1 cellular context compared by ENCODE assay signal in genomic region chr6:53999088-53999755, GRCh38.
A peak's percentile ranks its signal among the peaks of the same experiment; 100 is the strongest.
TF ChIP-seq lines count a peak whose summit lies in the region.

No MANE protein-coding gene starts in this region.

TF ChIP-seq in HepG2, 621 proteins besides CTCF, POLR2A, EP300 and RAD21 (continued from another document and continues in another):
- TF ChIP-seq GABPA (IDR thresholded peaks at IDR 0.05; ENCODE audit: low read depth, low read length): no peak
- TF ChIP-seq GABPA (CRISPR knock-in tag; IDR thresholded peaks at IDR 0.05; ENCODE audit: low read depth): no peak
- peak; percentile 47; the same call in 1 of the 2 replicates for TF ChIP-seq CEBPB (IDR thresholded peaks at IDR 0.05; ENCODE audit: borderline replicate concordance, low read depth, low read length)
- no peak for TF ChIP-seq THYN1 (CRISPR knock-in tag; IDR thresholded peaks at IDR 0.05; ENCODE audit: borderline replicate concordance, low read depth)
- TF ChIP-seq SPEN (CRISPR knock-in tag; IDR thresholded peaks at IDR 0.05; ENCODE audit: low read depth): no peak
- TF ChIP-seq ZNF768 (CRISPR knock-in tag; IDR thresholded peaks at IDR 0.05): no peak
- TF ChIP-seq ZNF432 (CRISPR knock-in tag; IDR thresholded peaks at IDR 0.05; ENCODE audit: borderline replicate concordance): no peak
- TF ChIP-seq CSRNP1 (CRISPR knock-in tag; IDR thresholded peaks at IDR 0.05): no peak
- TF ChIP-seq, protein P1, sequence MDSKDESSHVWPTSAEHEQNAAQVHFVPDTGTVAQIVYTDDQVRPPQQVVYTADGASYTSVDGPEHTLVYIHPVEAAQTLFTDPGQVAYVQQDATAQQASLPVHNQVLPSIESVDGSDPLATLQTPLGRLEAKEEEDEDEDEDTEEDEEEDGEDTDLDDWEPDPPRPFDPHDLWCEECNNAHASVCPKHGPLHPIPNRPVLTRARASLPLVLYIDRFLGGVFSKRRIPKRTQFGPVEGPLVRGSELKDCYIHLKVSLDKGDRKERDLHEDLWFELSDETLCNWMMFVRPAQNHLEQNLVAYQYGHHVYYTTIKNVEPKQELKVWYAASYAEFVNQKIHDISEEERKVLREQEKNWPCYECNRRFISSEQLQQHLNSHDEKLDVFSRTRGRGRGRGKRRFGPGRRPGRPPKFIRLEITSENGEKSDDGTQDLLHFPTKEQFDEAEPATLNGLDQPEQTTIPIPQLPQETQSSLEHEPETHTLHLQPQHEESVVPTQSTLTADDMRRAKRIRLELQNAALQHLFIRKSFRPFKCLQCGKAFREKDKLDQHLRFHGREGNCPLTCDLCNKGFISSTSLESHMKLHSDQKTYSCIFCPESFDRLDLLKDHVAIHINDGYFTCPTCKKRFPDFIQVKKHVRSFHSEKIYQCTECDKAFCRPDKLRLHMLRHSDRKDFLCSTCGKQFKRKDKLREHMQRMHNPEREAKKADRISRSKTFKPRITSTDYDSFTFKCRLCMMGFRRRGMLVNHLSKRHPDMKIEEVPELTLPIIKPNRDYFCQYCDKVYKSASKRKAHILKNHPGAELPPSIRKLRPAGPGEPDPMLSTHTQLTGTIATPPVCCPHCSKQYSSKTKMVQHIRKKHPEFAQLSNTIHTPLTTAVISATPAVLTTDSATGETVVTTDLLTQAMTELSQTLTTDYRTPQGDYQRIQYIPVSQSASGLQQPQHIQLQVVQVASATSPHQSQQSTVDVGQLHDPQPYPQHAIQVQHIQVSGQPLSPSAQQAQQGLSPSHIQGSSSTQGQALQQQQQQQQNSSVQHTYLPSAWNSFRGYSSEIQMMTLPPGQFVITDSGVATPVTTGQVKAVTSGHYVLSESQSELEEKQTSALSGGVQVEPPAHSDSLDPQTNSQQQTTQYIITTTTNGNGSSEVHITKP (CRISPR knock-in tag; IDR thresholded peaks at IDR 0.05; ENCODE audit: low read depth): no peak
- no peak for TF ChIP-seq SMAD9 (CRISPR knock-in tag; IDR thresholded peaks at IDR 0.05)
- TF ChIP-seq CEBPG (CRISPR knock-in tag; IDR thresholded peaks at IDR 0.05): 0 out of 2 replicates have a peak, but pooled peaks have one; percentile 37
- TF ChIP-seq ZKSCAN1 (IDR thresholded peaks at IDR 0.05; ENCODE audit: low read length): no peak
- no peak for TF ChIP-seq ELF3 (CRISPR knock-in tag; IDR thresholded peaks at IDR 0.05)
- no peak for TF ChIP-seq ZNF816 (CRISPR knock-in tag; IDR thresholded peaks at IDR 0.05; ENCODE audit: borderline replicate concordance)
- TF ChIP-seq ZNF572 (CRISPR knock-in tag; IDR thresholded peaks at IDR 0.05): no peak
- TF ChIP-seq ZNF263 (CRISPR knock-in tag; IDR thresholded peaks at IDR 0.05): no peak
- TF ChIP-seq NRL (CRISPR knock-in tag; IDR thresholded peaks at IDR 0.05; ENCODE audit: borderline replicate concordance): no peak
- no peak for TF ChIP-seq HNF1A (IDR thresholded peaks at IDR 0.05; ENCODE audit: low read depth)
- 0 out of 2 replicates have a peak, but pooled peaks have one; percentile 33 for TF ChIP-seq HNF1A (CRISPR knock-in tag; IDR thresholded peaks at IDR 0.05; ENCODE audit: borderline replicate concordance)
- TF ChIP-seq, protein P2, sequence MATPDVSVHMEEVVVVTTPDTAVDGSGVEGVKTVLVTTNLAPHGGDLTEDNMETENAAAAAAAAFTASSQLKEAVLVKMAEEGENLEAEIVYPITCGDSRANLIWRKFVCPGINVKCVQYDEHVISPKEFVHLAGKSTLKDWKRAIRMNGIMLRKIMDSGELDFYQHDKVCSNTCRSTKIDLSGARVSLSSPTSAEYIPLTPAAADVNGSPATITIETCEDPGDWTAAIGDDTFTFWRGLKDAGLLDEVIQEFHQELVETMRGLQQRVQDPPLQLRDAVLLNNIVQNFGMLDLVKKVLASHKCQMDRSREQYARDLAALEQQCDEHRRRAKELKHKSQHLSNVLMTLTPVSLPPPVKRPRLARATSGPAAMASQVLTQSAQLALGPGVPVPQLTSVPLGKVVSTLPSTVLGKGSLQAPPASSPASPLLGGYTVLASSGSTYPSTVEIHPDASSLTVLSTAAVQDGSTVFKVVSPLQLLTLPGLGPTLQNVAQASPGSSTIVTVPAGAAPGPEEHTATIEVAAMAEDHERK (CRISPR knock-in tag; IDR thresholded peaks at IDR 0.05; ENCODE audit: low read depth): no peak
- no peak for TF ChIP-seq HDAC6 (IDR thresholded peaks at IDR 0.05; ENCODE audit: low read depth, low read length)
- no peak for TF ChIP-seq CHD2 (IDR thresholded peaks at IDR 0.05; ENCODE audit: low read depth, low read length)
- 0 out of 2 replicates have a peak, but pooled peaks have one; percentile 30 for TF ChIP-seq RARA (CRISPR knock-in tag; IDR thresholded peaks at IDR 0.05)
- TF ChIP-seq, protein P3, sequence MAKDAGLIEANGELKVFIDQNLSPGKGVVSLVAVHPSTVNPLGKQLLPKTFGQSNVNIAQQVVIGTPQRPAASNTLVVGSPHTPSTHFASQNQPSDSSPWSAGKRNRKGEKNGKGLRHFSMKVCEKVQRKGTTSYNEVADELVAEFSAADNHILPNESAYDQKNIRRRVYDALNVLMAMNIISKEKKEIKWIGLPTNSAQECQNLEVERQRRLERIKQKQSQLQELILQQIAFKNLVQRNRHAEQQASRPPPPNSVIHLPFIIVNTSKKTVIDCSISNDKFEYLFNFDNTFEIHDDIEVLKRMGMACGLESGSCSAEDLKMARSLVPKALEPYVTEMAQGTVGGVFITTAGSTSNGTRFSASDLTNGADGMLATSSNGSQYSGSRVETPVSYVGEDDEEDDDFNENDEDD (CRISPR knock-in tag; IDR thresholded peaks at IDR 0.05; ENCODE audit: borderline replicate concordance): no peak
- no peak for TF ChIP-seq RERE (CRISPR knock-in tag; IDR thresholded peaks at IDR 0.05; ENCODE audit: low read depth)
- TF ChIP-seq ZNF678 (CRISPR knock-in tag; IDR thresholded peaks at IDR 0.05): no peak
- no peak for TF ChIP-seq ZNF687 (CRISPR knock-in tag; IDR thresholded peaks at IDR 0.05)
